Comparison of ENCODE assay signal across 8 cellular contexts in genomic region chr14:105487986-105488777, GRCh38. TPM values are rescaled to one million over a fixed set of nuclear protein-coding genes. Genes with fewer than 3 reads are reported as not detected.
A peak's percentile ranks its signal among the peaks of the same experiment; 100 is the strongest.
DNase-seq lines count a peak whose midpoint lies in the region; ATAC-seq, FAIRE-seq and TF ChIP-seq lines count a peak whose summit lies in the region.

No MANE protein-coding gene starts in this region.

- no peak for TF ChIP-seq EP300 in gastroesophageal sphincter (IDR thresholded peaks at IDR 0.05)

- H3K27me3 ChIP-seq in WERI-Rb-1 (ENCODE audit: insufficient read depth, low read depth, severe bottlenecking) (no peaks in the 10 kb centered on the region), gastroesophageal sphincter (no peaks in the 10 kb centered on the region), small intestine (ENCODE audit: control insufficient read depth in 2 of 2, insufficient read depth in 2 of 2, low read length in 2 of 2) (no peaks in the 10 kb centered on the region)

- H3K9me3 ChIP-seq in WERI-Rb-1 (ENCODE audit: severe bottlenecking) (no peaks in the 10 kb centered on the region), gastroesophageal sphincter (no peaks in the 10 kb centered on the region), small intestine (ENCODE audit: control insufficient read depth, low read depth) (no peaks in the 10 kb centered on the region)

- H3K4me1 ChIP-seq in gastroesophageal sphincter (peaks cover 0 to 88% (median 65%) of the 10 kb centered on the region in 3 donors), small intestine (ENCODE audit: control insufficient read depth in 2 of 2, insufficient read depth in 1 of 2, low read depth in 1 of 2, low read length in 1 of 2) (peaks cover 0 to 2% of the 10 kb centered on the region in 2 donors)

- ATAC-seq in gastroesophageal sphincter (no peak), SK-N-SH treated with all-trans-retinoic acid at 6 μM for 48 hours (no peak)

- TF ChIP-seq POLR2A in gastroesophageal sphincter (IDR thresholded peaks at IDR 0.05), result no peak

- DNase-seq in GM12865 (ENCODE audit: low read depth) (no peak), WERI-Rb-1 (no peak), small intestine (peak; percentile 19), occipital lobe (lab: John Stamatoyannopoulos, UW) (no peak), iPS-NIHi7 (ENCODE audit: extremely low spot score) (no peak), mesenteric fat pad (ENCODE audit: low spot score) (no peak)

- no peak for FAIRE-seq in small intestine (lab: Jason Lieb, UNC)

- H3K4me3 ChIP-seq in GM12865 (ENCODE audit: low read depth, low read length) (peak overlapping the region; percentile 88), WERI-Rb-1 (ENCODE audit: low read depth, low read length) (no peak overlapping the region), gastroesophageal sphincter (peak overlapping the region; percentile 28 to 61), small intestine (ENCODE audit: low read depth in 1 of 2, low read length in 2 of 2) (peak overlapping the region; percentile 51 to 70)

- no CpG with 5 or more reads among the region's 26 CpGs for WGBS in gastroesophageal sphincter (ENCODE audit: low coverage in 1 of 2), 2 donors
- WGBS in small intestine, 3 donors, result 25 to 49% (median 44%) methylated on average over 24 to 26 of the region's 26 CpGs

- H3K27ac ChIP-seq in WERI-Rb-1, result peak overlapping the region; percentile 96; the same call in 1 of the 2 replicates
- H3K27ac ChIP-seq in gastroesophageal sphincter, result peak overlapping the region; percentile 70 to 97 (median 94)
- H3K27ac ChIP-seq in small intestine (ENCODE audit: low read depth in 1 of 2, low read length in 1 of 2), result peak overlapping the region; percentile 94 to 96

- H3K36me3 ChIP-seq in WERI-Rb-1 (peaks cover 11% of the 10 kb centered on the region), gastroesophageal sphincter (peaks cover 0 to 8% of the 10 kb centered on the region in 2 donors), small intestine (ENCODE audit: control insufficient read depth in 2 of 2, insufficient read depth in 2 of 2, low read length in 2 of 2) (no peaks in the 10 kb centered on the region)

- TF ChIP-seq CTCF in GM12865 (IDR thresholded peaks at IDR 0.05; ENCODE audit: insufficient read depth, low read depth, low read length, missing control alignments), result no peak
- no peak for TF ChIP-seq CTCF in WERI-Rb-1 (IDR thresholded peaks at IDR 0.05; ENCODE audit: low read depth, low read length)
- no peak for TF ChIP-seq CTCF in gastroesophageal sphincter (IDR thresholded peaks at IDR 0.05)

TF ChIP-seq in SK-N-SH treated with all-trans-retinoic acid at 6 μM for 48 hours, 23 proteins besides CTCF, POLR2A, EP300 and RAD21:
- no peak for TF ChIP-seq RARB (CRISPR knock-in tag; IDR thresholded peaks at IDR 0.05)
- no peak for TF ChIP-seq ISL1 (CRISPR knock-in tag; IDR thresholded peaks at IDR 0.05)
- TF ChIP-seq ZFP30 (CRISPR knock-in tag; IDR thresholded peaks at IDR 0.05), result no peak
- no peak for TF ChIP-seq ZC3H10 (CRISPR knock-in tag; IDR thresholded peaks at IDR 0.05)
- TF ChIP-seq ZFP3 (CRISPR knock-in tag; IDR thresholded peaks at IDR 0.05), result no peak
- no peak for TF ChIP-seq TCF4 (CRISPR knock-in tag; IDR thresholded peaks at IDR 0.05; ENCODE audit: borderline replicate concordance)

RNA-seq across cellular contexts. Expression of gene CRIP1, which starts 1.5 kb away (rescaled TPM):
- total RNA-seq in gastroesophageal sphincter (10 to 100 TPM; 11.2 to 57.9 (median 34.2) TPM), occipital lobe (0.94 TPM), mesenteric fat pad (64.8 TPM)
- 1,000 to 10,000 TPM in 1 of 3 donors, 100 to 1,000 TPM in 2; 150 to 3,839 (median 623) TPM for polyA plus RNA-seq in small intestine

RNA-seq across cellular contexts. Expression of gene TEDC1, which starts 2.9 kb away (rescaled TPM):
- 1 to 10 TPM; 4.6 to 7.9 (median 5.4) TPM for total RNA-seq in gastroesophageal sphincter
- polyA plus RNA-seq in small intestine, result 10 to 100 TPM; 23.8 to 28.0 (median 23.9) TPM
- 5.6 TPM for total RNA-seq in occipital lobe
- 22.7 TPM for total RNA-seq in mesenteric fat pad

RNA-seq across cellular contexts. Expression of gene CRIP2, which starts 13.6 kb away (rescaled TPM):
- total RNA-seq in gastroesophageal sphincter (100 to 1,000 TPM; 165 to 518 (median 343) TPM), occipital lobe (70.2 TPM), mesenteric fat pad (82.8 TPM)
- polyA plus RNA-seq in small intestine, result 100 to 1,000 TPM in 1 of 3 donors, 10 to 100 TPM in 1, 1 to 10 TPM in 1; 8.9 to 137 (median 45.1) TPM

RNA-seq across cellular contexts. Expression of gene TMEM121, which starts 38.2 kb away (rescaled TPM):
- total RNA-seq in gastroesophageal sphincter, result 1 to 10 TPM; 3.9 to 6.7 (median 5.2) TPM
- 1 to 10 TPM in 1 of 3 donors, not detected in 2; 2.0 TPM for polyA plus RNA-seq in small intestine
- 23.1 TPM for total RNA-seq in occipital lobe
- total RNA-seq in mesenteric fat pad, result 2.1 TPM
